Comparison of ENCODE assay signal across 16 cellular contexts in the genomic region with DNA sequence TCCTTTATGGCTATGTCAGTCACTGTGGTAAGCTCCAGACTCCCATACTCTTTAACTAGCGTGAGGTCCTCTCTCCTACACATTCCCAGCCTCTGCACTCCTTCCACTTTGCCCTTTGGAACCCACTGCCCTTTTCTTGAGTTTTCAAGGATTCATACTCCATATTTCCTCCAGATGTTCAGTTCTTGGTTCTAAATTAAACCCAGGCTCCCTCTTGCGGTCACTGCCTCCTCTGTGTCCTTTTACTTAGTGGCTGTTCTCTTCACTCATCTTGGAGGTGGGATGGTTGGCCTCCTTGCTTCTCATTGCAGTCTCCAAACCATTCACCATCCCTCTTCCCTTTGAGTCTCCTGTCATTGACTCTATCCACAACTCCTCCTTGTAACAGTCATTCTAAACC.
DNase-seq lines count a peak whose midpoint lies in the region; ATAC-seq and TF ChIP-seq lines count a peak whose summit lies in the region.
"Had no signal": no experiment of that assay in that cellular context is flagged by ENCODE, and none has a peak within 500 bp of the region (broad histone marks: within the 10 kb centered on the region; RNA-seq: fewer than 3 reads in every experiment).

No MANE protein-coding gene starts in this region.

- no peak overlapping the region for H3K4me2 ChIP-seq in OCI-LY1 (ENCODE audit: low read length)

- H3K9me2 ChIP-seq in OCI-LY1 (ENCODE audit: low read depth, low read length) = no peaks in the 10 kb centered on the region

- DNase-seq in AG08395 (ENCODE audit: low spot score) (peak; percentile 43), GM03348 (ENCODE audit: low spot score) (peak; percentile 39), dedifferentiated amniotic fluid mesenchymal stem cell (ENCODE audit: extremely low spot score) (peak; percentile 67), substantia nigra (lab: John Stamatoyannopoulos, UW) (no peak), hepatic stellate cell (ENCODE audit: low spot score) (no peak)
- no peak for DNase-seq in activated naive CD4-positive, alpha-beta T cell treated with anti-CD3 and anti-CD28 coated beads for 36 hours
- DNase-seq: caudate nucleus, head of caudate nucleus, mucosa of descending colon, NCI-H1048, NCI-H2227 treated with DMSO at 0.1 percent for 48 hours, pancreas, SW 1271 had no signal

- no peaks in the 10 kb centered on the region for H3K4me1 Mint-ChIP-seq in activated naive CD4-positive, alpha-beta T cell treated with anti-CD3 and anti-CD28 coated beads for 36 hours (ENCODE audit: low read depth)

- CTCF ChIA-PET in activated naive CD4-positive, alpha-beta T cell treated with anti-CD3 and anti-CD28 coated beads for 36 hours (lab: Charles Lee) = interaction anchor here (0.6 kb wide), 1 partner anchor 33 kb away, joined by 3 read pairs; no protein-coding TSS in a partner anchor

- no peak overlapping the region for H3K27ac ChIP-seq in OCI-LY1 (ENCODE audit: low read depth, low read length, poor library complexity, severe bottlenecking)
- H3K27ac ChIP-seq in substantia nigra (ENCODE audit: low read depth, low read length, poor library complexity, severe bottlenecking) = no peak overlapping the region
- H3K27ac ChIP-seq: pancreas had no signal

- no peak overlapping the region for H2AFZ ChIP-seq in OCI-LY1 (ENCODE audit: low read length)

- ATAC-seq in GM21515 (IDR thresholded peaks at IDR 0.05; ENCODE audit: unreplicated experiment) = no peak
- ATAC-seq: activated naive CD4-positive, alpha-beta T cell treated with anti-CD3 and anti-CD28 coated beads, Interleukin-2, amount 50 U/mL, for 72 hours; mucosa of descending colon; pancreas had no signal

- no peaks in the 10 kb centered on the region for H3F3A ChIP-seq in OCI-LY1 (ENCODE audit: insufficient read depth, low read length)

- no peaks in the 10 kb centered on the region for H3K36me3 ChIP-seq in OCI-LY1 (ENCODE audit: insufficient read depth, low read length)
- H3K36me3 ChIP-seq: pancreas had no signal

- H3K4me3 ChIP-seq in OCI-LY1 (ENCODE audit: low read depth, low read length, poor library complexity, severe bottlenecking) = no peak overlapping the region
- H3K4me3 ChIP-seq: mucosa of descending colon, pancreas had no signal

- H3K9ac ChIP-seq in OCI-LY1 (ENCODE audit: low read length) = no peak overlapping the region

- TF ChIP-seq CTCF in OCI-LY1 (IDR thresholded peaks at IDR 0.05; ENCODE audit: low read length) = peak; percentile 46; the same call in 1 of the 2 replicates

- peaks cover 2% of the 10 kb centered on the region for H3K27me3 Mint-ChIP-seq in activated naive CD4-positive, alpha-beta T cell treated with anti-CD3 and anti-CD28 coated beads for 36 hours (ENCODE audit: low read depth)

- H3K27me3 ChIP-seq in OCI-LY1 (ENCODE audit: insufficient read depth, low read length) = no peaks in the 10 kb centered on the region
- H3K27me3 ChIP-seq: pancreas had no signal

- no peaks in the 10 kb centered on the region for H3K9me3 Mint-ChIP-seq in activated naive CD4-positive, alpha-beta T cell treated with anti-CD3 and anti-CD28 coated beads for 36 hours

- no peaks in the 10 kb centered on the region for H3K36me3 Mint-ChIP-seq in activated naive CD4-positive, alpha-beta T cell treated with anti-CD3 and anti-CD28 coated beads for 36 hours (ENCODE audit: low read depth)

- H3K4me3 Mint-ChIP-seq in activated naive CD4-positive, alpha-beta T cell treated with anti-CD3 and anti-CD28 coated beads for 36 hours = no peak overlapping the region

- no peak overlapping the region for H3K27ac Mint-ChIP-seq in activated naive CD4-positive, alpha-beta T cell treated with anti-CD3 and anti-CD28 coated beads for 36 hours
- H3K27ac Mint-ChIP-seq: activated naive CD4-positive, alpha-beta T cell treated with anti-CD3 and anti-CD28 coated beads, Interleukin-2, amount 50 U/mL, for 72 hours had no signal

- H3K9me3 ChIP-seq in OCI-LY1 (ENCODE audit: low read length) = no peaks in the 10 kb centered on the region
- H3K9me3 ChIP-seq: mucosa of descending colon, pancreas had no signal

- intact Hi-C loops in activated naive CD4-positive, alpha-beta T cell treated with anti-CD3 and anti-CD28 coated beads for 36 hours (cut with micrococcal nuclease) = no loop called here

- H3K79me2 ChIP-seq in OCI-LY1 (ENCODE audit: insufficient read depth, low read length) = no peaks in the 10 kb centered on the region

- no peaks in the 10 kb centered on the region for H3K4me1 ChIP-seq in OCI-LY1 (ENCODE audit: insufficient read depth, low read length, severe bottlenecking)
- H3K4me1 ChIP-seq: pancreas had no signal

- no peaks in the 10 kb centered on the region for H4K20me1 ChIP-seq in OCI-LY1 (ENCODE audit: insufficient read depth, low read length)

Comparison
In these comparisons a context has a peak if more than half of its experiments do, and no peak if none do; other contexts are left out.
1. DNase-seq: peak in AG08395 (single experiment), GM03348 (single experiment) and dedifferentiated amniotic fluid mesenchymal stem cell (single experiment); none in activated naive CD4-positive, alpha-beta T cell treated with anti-CD3 and anti-CD28 coated beads for 36 hours (single experiment), substantia nigra (0 of 49) and hepatic stellate cell (single experiment).